In genomic region chr7:123499211-123499968, GRCh38 we compare ENCODE assay signal across 1 cellular context.
TF ChIP-seq lines count a peak whose summit lies in the region.

No MANE protein-coding gene starts in this region.

TF ChIP-seq in K562, 482 proteins besides CTCF, POLR2A, EP300 and RAD21 (continued from another document and continues in another):
- TF ChIP-seq ZNF407 (IDR thresholded peaks at IDR 0.05; ENCODE audit: low read depth) = no peak
- no peak for TF ChIP-seq SMARCA4 (IDR thresholded peaks at IDR 0.05)
- peak; percentile 98 for TF ChIP-seq ERF (CRISPR knock-in tag; IDR thresholded peaks at IDR 0.05)
- TF ChIP-seq ZNF583 (CRISPR knock-in tag; IDR thresholded peaks at IDR 0.05) = peak; percentile 98
- no peak for TF ChIP-seq CBX2 (IDR thresholded peaks at IDR 0.05; ENCODE audit: insufficient read depth, low read length, poor library complexity, severe bottlenecking)
- no peak for TF ChIP-seq GTF3C2 (IDR thresholded peaks at IDR 0.05; ENCODE audit: borderline replicate concordance, extremely low read depth, insufficient read length)
- no peak for TF ChIP-seq EHMT2 (IDR thresholded peaks at IDR 0.05)
- no peak for TF ChIP-seq CHCHD3 (CRISPR knock-in tag; IDR thresholded peaks at IDR 0.05)
- no peak for TF ChIP-seq ZNF184 (CRISPR knock-in tag; IDR thresholded peaks at IDR 0.05)
- TF ChIP-seq, protein P1, sequence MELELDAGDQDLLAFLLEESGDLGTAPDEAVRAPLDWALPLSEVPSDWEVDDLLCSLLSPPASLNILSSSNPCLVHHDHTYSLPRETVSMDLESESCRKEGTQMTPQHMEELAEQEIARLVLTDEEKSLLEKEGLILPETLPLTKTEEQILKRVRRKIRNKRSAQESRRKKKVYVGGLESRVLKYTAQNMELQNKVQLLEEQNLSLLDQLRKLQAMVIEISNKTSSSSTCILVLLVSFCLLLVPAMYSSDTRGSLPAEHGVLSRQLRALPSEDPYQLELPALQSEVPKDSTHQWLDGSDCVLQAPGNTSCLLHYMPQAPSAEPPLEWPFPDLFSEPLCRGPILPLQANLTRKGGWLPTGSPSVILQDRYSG (tag; conservative IDR thresholded peaks at IDR 0.05; ENCODE audit: low read depth) = peak; percentile 96
- 0 out of 2 replicates have a peak, but pooled peaks have one; percentile 8 for TF ChIP-seq MAFG (tag; conservative IDR thresholded peaks at IDR 0.05)
- TF ChIP-seq MBD2 (IDR thresholded peaks at IDR 0.05; ENCODE audit: borderline replicate concordance, low read depth) = no peak
- no peak for TF ChIP-seq ZBTB43 (CRISPR knock-in tag; IDR thresholded peaks at IDR 0.05)
- no peak for TF ChIP-seq TAF15 (IDR thresholded peaks at IDR 0.05; ENCODE audit: low read depth, low read length)
- peak; percentile 98 for TF ChIP-seq ZNF165 (CRISPR knock-in tag; IDR thresholded peaks at IDR 0.05; ENCODE audit: borderline replicate concordance)
- TF ChIP-seq TEAD4 (IDR thresholded peaks at IDR 0.05; ENCODE audit: low read length) = no peak
- no peak for TF ChIP-seq TEAD4 (CRISPR knock-in tag; IDR thresholded peaks at IDR 0.05; ENCODE audit: borderline replicate concordance)
- no peak for TF ChIP-seq SRSF1 (IDR thresholded peaks at IDR 0.05; ENCODE audit: low read depth, low read length)
- 0 out of 2 replicates have a peak, but pooled peaks have one; percentile 40 for TF ChIP-seq GABPA (tag; conservative IDR thresholded peaks at IDR 0.05; ENCODE audit: low read depth)
- TF ChIP-seq, protein P2, sequence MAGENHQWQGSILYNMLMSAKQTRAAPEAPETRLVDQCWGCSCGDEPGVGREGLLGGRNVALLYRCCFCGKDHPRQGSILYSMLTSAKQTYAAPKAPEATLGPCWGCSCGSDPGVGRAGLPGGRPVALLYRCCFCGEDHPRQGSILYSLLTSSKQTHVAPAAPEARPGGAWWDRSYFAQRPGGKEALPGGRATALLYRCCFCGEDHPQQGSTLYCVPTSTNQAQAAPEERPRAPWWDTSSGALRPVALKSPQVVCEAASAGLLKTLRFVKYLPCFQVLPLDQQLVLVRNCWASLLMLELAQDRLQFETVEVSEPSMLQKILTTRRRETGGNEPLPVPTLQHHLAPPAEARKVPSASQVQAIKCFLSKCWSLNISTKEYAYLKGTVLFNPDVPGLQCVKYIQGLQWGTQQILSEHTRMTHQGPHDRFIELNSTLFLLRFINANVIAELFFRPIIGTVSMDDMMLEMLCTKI (IDR thresholded peaks at IDR 0.05; ENCODE audit: partially characterized antibody) = no peak
- TF ChIP-seq ADNP (tag; IDR thresholded peaks at IDR 0.05) = no peak
- peak; percentile 99 for TF ChIP-seq ZNF175 (CRISPR knock-in tag; IDR thresholded peaks at IDR 0.05; ENCODE audit: low read depth)
- TF ChIP-seq KAT7 (CRISPR knock-in tag; IDR thresholded peaks at IDR 0.05; ENCODE audit: borderline replicate concordance) = no peak
- no peak for TF ChIP-seq ZBED1 (IDR thresholded peaks at IDR 0.05)
- peak; percentile 95 for TF ChIP-seq ZBTB17 (CRISPR knock-in tag; IDR thresholded peaks at IDR 0.05)
- TF ChIP-seq MTA1 (IDR thresholded peaks at IDR 0.05; ENCODE audit: borderline replicate concordance) = no peak
- no peak for TF ChIP-seq CAMTA2 (CRISPR knock-in tag; conservative IDR thresholded peaks at IDR 0.05)
- TF ChIP-seq RERE (CRISPR knock-in tag; IDR thresholded peaks at IDR 0.05; ENCODE audit: borderline replicate concordance) = no peak
- TF ChIP-seq CBFA2T2 (conservative IDR thresholded peaks at IDR 0.05) = no peak
- no peak for TF ChIP-seq ELF1 (tag; IDR thresholded peaks at IDR 0.05)
- no peak for TF ChIP-seq SMAD2 (IDR thresholded peaks at IDR 0.05; ENCODE audit: low read depth, low read length)
- no peak for TF ChIP-seq ZNF280A (IDR thresholded peaks at IDR 0.05; ENCODE audit: low read depth, partially characterized antibody)
- TF ChIP-seq, protein P3, sequence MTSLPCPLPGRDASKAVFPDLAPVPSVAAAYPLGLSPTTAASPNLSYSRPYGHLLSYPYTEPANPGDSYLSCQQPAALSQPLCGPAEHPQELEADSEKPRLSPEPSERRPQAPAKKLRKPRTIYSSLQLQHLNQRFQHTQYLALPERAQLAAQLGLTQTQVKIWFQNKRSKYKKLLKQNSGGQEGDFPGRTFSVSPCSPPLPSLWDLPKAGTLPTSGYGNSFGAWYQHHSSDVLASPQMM (CRISPR knock-in tag; IDR thresholded peaks at IDR 0.05) = no peak
- TF ChIP-seq NFRKB (IDR thresholded peaks at IDR 0.05; ENCODE audit: low read depth) = no peak
- TF ChIP-seq POLR3A (IDR thresholded peaks at IDR 0.05; ENCODE audit: borderline replicate concordance, extremely low read depth, insufficient read depth, insufficient read length) = no peak
- TF ChIP-seq ZNF584 (CRISPR knock-in tag; IDR thresholded peaks at IDR 0.05; ENCODE audit: low read depth) = peak; percentile 98
- TF ChIP-seq TRIM24 (IDR thresholded peaks at IDR 0.05) = no peak
- TF ChIP-seq MLX (CRISPR knock-in tag; conservative IDR thresholded peaks at IDR 0.05) = no peak
- TF ChIP-seq GABPB1 (CRISPR knock-in tag; IDR thresholded peaks at IDR 0.05) = no peak
